In the genomic region with DNA sequence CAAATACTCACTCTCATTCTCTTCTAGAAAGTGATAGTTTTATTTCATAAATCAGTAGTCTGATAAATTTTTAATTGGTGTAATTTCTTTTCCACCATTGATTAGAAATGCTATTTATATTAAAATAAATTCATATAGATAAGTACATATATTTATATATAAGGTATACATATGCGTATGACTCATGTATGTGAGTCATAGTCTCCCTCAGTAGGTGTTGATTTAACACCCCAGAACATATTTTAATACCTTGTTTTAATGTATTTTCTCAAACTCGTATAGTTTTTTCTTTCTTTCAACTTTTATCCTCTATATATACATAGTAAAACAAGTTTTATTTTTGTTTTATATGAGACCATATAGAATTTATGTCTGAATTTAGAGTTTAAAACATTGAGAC, we compare ENCODE assay signal across 22 cellular contexts.
DNase-seq lines count a peak whose midpoint lies in the region; ATAC-seq, FAIRE-seq and TF ChIP-seq lines count a peak whose summit lies in the region.
"Had no signal": no experiment of that assay in that cellular context is flagged by ENCODE, and none has a peak within 500 bp of the region (broad histone marks: within the 10 kb centered on the region; RNA-seq: fewer than 3 reads in every experiment).

No MANE protein-coding gene starts in this region.

- POLR2A ChIA-PET in MCF 10A (lab: Yijun Ruan, JAX), result interaction anchor here (1.2 kb wide), 1 partner anchor 63 kb away, joined by 3 read pairs; no protein-coding TSS in a partner anchor
- POLR2A ChIA-PET in HepG2 (lab: Yijun Ruan, JAX), result no interaction called here

- H3K36me3 ChIP-seq in breast epithelium (no peaks in the 10 kb centered on the region), bronchial epithelial cell (ENCODE audit: control insufficient read depth, insufficient read depth, low read length) (no peaks in the 10 kb centered on the region), HepG2 (replicated peaks in 1 of 2; ENCODE audit: control insufficient read depth in 1 of 2, insufficient read depth in 2 of 2, low read length in 2 of 2) (no peaks in the 10 kb centered on the region)
- H3K36me3 ChIP-seq: BLaER1 treated with 17β-estradiol and CSF1 and Interleukin-3, amounts not matched to agents 10 nM and 100 nM had no signal

- H3K4me3 ChIP-seq in breast epithelium (no peak overlapping the region), bronchial epithelial cell (ENCODE audit: low read depth, low read length) (no peak overlapping the region), HepG2 (replicated peaks in 1 of 3; ENCODE audit: insufficient read depth in 1 of 3, low read depth in 2 of 3, low read length in 3 of 3) (no peak overlapping the region)
- H3K4me3 ChIP-seq: A549; BLaER1 treated with 17β-estradiol and CSF1 and Interleukin-3, amounts not matched to agents 10 nM and 100 nM; GM12878 had no signal

- no peak overlapping the region for H3K4me3 Mint-ChIP-seq in MCF 10A (ENCODE audit: unreplicated experiment)
- H3K4me3 Mint-ChIP-seq: B cell; CD4-positive, alpha-beta T cell; CD8-positive, alpha-beta T cell had no signal

- H3K4me2 ChIP-seq in HepG2 (ENCODE audit: low read depth, low read length), result no peak overlapping the region
- H3K4me2 ChIP-seq: A549; BLaER1 treated with 17β-estradiol and CSF1 and Interleukin-3, amounts not matched to agents 10 nM and 100 nM had no signal

- H3K36me3 Mint-ChIP-seq in MCF 10A (ENCODE audit: insufficient read depth, unreplicated experiment), result peaks cover 4% of the 10 kb centered on the region
- H3K36me3 Mint-ChIP-seq: CD8-positive, alpha-beta T cell had no signal

- no peak for FAIRE-seq in bronchial epithelial cell (lab: Jason Lieb, UNC)
- no peak for FAIRE-seq in HepG2 (lab: Jason Lieb, UNC)
- FAIRE-seq: A549, D721Med, GM12878, GM12892, GM18507 had no signal

- CTCF ChIA-PET in MCF 10A (lab: Yijun Ruan, JAX) (no interaction called here), HepG2 (lab: Yijun Ruan, JAX; ENCODE audit: low intra/inter-chr PET ratio, low total read pairs) (no interaction called here)

- H3K27ac ChIP-seq in breast epithelium, result no peak overlapping the region
- no peak overlapping the region for H3K27ac ChIP-seq in foreskin keratinocyte
- no peak overlapping the region for H3K27ac ChIP-seq in HepG2 (ENCODE audit: extremely low read length, insufficient read depth, low read length)
- H3K27ac ChIP-seq: 22Rv1; A549; BLaER1 treated with 17β-estradiol and CSF1 and Interleukin-3, amounts not matched to agents 10 nM and 100 nM; C4-2B had no signal

- H3K9me3 ChIP-seq in breast epithelium, result no peaks in the 10 kb centered on the region
- H3K9me3 ChIP-seq in HepG2 (ENCODE audit: low read length), result no peaks in the 10 kb centered on the region
- H3K9me3 ChIP-seq: A549; BLaER1 treated with 17β-estradiol and CSF1 and Interleukin-3, amounts not matched to agents 10 nM and 100 nM; Caco-2 had no signal

- no peaks in the 10 kb centered on the region for H3K79me2 ChIP-seq in HepG2 (ENCODE audit: insufficient read depth, low read length)

- TF ChIP-seq POLR2A in breast epithelium (IDR thresholded peaks at IDR 0.05) (no peak), HepG2 (IDR thresholded peaks at IDR 0.05; ENCODE audit: insufficient read depth in 1 of 2, low read depth in 2 of 2, low read length in 2 of 2) (no peak)

- no peaks in the 10 kb centered on the region for H3K9me3 Mint-ChIP-seq in MCF 10A (ENCODE audit: unreplicated experiment)
- H3K9me3 Mint-ChIP-seq: CD4-positive, alpha-beta T cell; CD8-positive, alpha-beta T cell had no signal

- no peak overlapping the region for H3K9ac ChIP-seq in HepG2 (ENCODE audit: insufficient read depth, low read depth, low read length)
- H3K9ac ChIP-seq: BLaER1 treated with 17β-estradiol and CSF1 and Interleukin-3, amounts not matched to agents 10 nM and 100 nM had no signal

- TF ChIP-seq CTCF in MCF 10A (IDR thresholded peaks at IDR 0.05; ENCODE audit: unreplicated experiment) (no peak), breast epithelium (IDR thresholded peaks at IDR 0.05) (no peak), bronchial epithelial cell (IDR thresholded peaks at IDR 0.05; ENCODE audit: insufficient read depth, low read length, severe bottlenecking) (no peak), foreskin keratinocyte (conservative IDR thresholded peaks at IDR 0.05) (no peak), HepG2 (CRISPR knock-in tag; IDR thresholded peaks at IDR 0.05) (no peak)

- H3K27me3 ChIP-seq in breast epithelium, result no peaks in the 10 kb centered on the region
- no peaks in the 10 kb centered on the region for H3K27me3 ChIP-seq in bronchial epithelial cell (ENCODE audit: control insufficient read depth, insufficient read depth, low read length)
- H3K27me3 ChIP-seq in foreskin keratinocyte, result no peaks in the 10 kb centered on the region
- no peaks in the 10 kb centered on the region for H3K27me3 ChIP-seq in HepG2 (ENCODE audit: control insufficient read depth in 1 of 2, insufficient read depth in 2 of 2, low read length in 2 of 2)
- H3K27me3 ChIP-seq: BLaER1 treated with 17β-estradiol and CSF1 and Interleukin-3, amounts not matched to agents 10 nM and 100 nM had no signal

- H4K20me1 ChIP-seq in HepG2 (ENCODE audit: insufficient read depth, low read length), result no peaks in the 10 kb centered on the region
- H4K20me1 ChIP-seq: BLaER1 treated with 17β-estradiol and CSF1 and Interleukin-3, amounts not matched to agents 10 nM and 100 nM had no signal

- WGBS in HepG2 (ENCODE audit: low lambda C conversion rate), result 30% methylated on average over 2 of the region's 2 CpGs

- in situ Hi-C loops in HepG2 (cut with HindIII; ENCODE audit: extremely low pct_ligation_motif_present, low pct_unique_long_range_greater_than_20kb), result no loop called here

- no TSS peak for BruUV-seq in MCF 10A (replicated peaks; lab: Mats Ljungman, UMichigan)
- no TSS peak for BruUV-seq in HepG2 (replicated peaks; lab: Mats Ljungman, UMichigan)

- DNase-seq in MCF 10A (ENCODE audit: unreplicated experiment) (peak; percentile 23), breast epithelium (ENCODE audit: low spot score in 2 of 2) (no peak), bronchial epithelial cell (ENCODE audit: low read depth) (peak; percentile 48), foreskin keratinocyte (no peak), HepG2 (ENCODE audit: low spot score) (no peak), GF-D8 (lab: John Stamatoyannopoulos, UW) (no peak)
- DNase-seq: AML-193; Caco-2; Calu3; CD4-positive, alpha-beta T cell; CD8-positive, alpha-beta T cell; DMS79 treated with DMSO at 0.1 percent for 48 hours had no signal

- intact Hi-C loops in MCF 10A (cut with micrococcal nuclease) (no loop called here), breast epithelium (cut with DNase I; ENCODE audit: low total_unique reads) (no loop called here), HepG2 (cut with micrococcal nuclease; ENCODE audit: unreplicated experiment) (no loop called here)

- H3K4me1 Mint-ChIP-seq in MCF 10A (ENCODE audit: insufficient read depth, unreplicated experiment), result no peaks in the 10 kb centered on the region
- H3K4me1 Mint-ChIP-seq: B cell had no signal

- no peak for TF ChIP-seq EP300 in HepG2 (IDR thresholded peaks at IDR 0.05; ENCODE audit: low read depth in 2 of 2, low read length in 2 of 2)
- TF ChIP-seq EP300 in HepG2 (CRISPR knock-in tag; IDR thresholded peaks at IDR 0.05; ENCODE audit: borderline replicate concordance), result no peak

- H3K4me1 ChIP-seq in breast epithelium (no peaks in the 10 kb centered on the region), foreskin keratinocyte (no peaks in the 10 kb centered on the region), HepG2 (ENCODE audit: insufficient read depth, low read length) (no peaks in the 10 kb centered on the region)
- H3K4me1 ChIP-seq: A549; BLaER1 treated with 17β-estradiol and CSF1 and Interleukin-3, amounts not matched to agents 10 nM and 100 nM; Caco-2 had no signal

- no peak overlapping the region for H3K27ac Mint-ChIP-seq in MCF 10A (ENCODE audit: low read depth, unreplicated experiment)
- H3K27ac Mint-ChIP-seq: B cell; CD4-positive, alpha-beta T cell; CD8-positive, alpha-beta T cell had no signal

- no peak overlapping the region for H2AFZ ChIP-seq in HepG2 (ENCODE audit: low read length)

- TF ChIP-seq RAD21 in HepG2 (CRISPR knock-in tag; IDR thresholded peaks at IDR 0.05), result no peak

- ATAC-seq in foreskin keratinocyte, result peak; percentile 45
- ATAC-seq in HepG2, result no peak
- ATAC-seq in GM21576 (IDR thresholded peaks at IDR 0.05; ENCODE audit: unreplicated experiment), result no peak
- ATAC-seq: A549; CD8-positive, alpha-beta T cell; GM12878 had no signal

- no peaks in the 10 kb centered on the region for H3K27me3 Mint-ChIP-seq in MCF 10A (ENCODE audit: insufficient read depth, unreplicated experiment)
- H3K27me3 Mint-ChIP-seq: B cell; CD4-positive, alpha-beta T cell had no signal

TF ChIP-seq in HepG2, 621 proteins besides CTCF, POLR2A, EP300 and RAD21 (continues in another document):
- TF ChIP-seq ZMYM4 (CRISPR knock-in tag; IDR thresholded peaks at IDR 0.05), result no peak
- no peak for TF ChIP-seq BORCS8-MEF2B (CRISPR knock-in tag; IDR thresholded peaks at IDR 0.05)
- TF ChIP-seq ZNF329 (CRISPR knock-in tag; IDR thresholded peaks at IDR 0.05; ENCODE audit: low read depth), result no peak
- TF ChIP-seq, protein P1, sequence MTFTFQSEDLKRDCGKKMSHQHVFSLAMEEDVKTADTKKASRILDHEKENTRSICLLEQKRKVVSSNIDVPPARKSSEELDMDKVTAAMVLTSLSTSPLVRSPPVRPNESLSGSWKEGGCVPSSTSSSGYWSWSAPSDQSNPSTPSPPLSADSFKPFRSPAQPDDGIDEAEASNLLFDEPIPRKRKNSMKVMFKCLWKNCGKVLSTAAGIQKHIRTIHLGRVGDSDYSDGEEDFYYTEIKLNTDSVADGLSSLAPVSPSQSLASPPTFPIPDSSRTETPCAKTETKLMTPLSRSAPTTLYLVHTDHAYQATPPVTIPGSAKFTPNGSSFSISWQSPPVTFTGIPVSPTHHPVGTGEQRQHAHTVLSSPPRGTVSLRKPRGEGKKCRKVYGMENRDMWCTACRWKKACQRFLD (CRISPR knock-in tag; IDR thresholded peaks at IDR 0.05; ENCODE audit: borderline replicate concordance), result no peak
- no peak for TF ChIP-seq ZBTB21 (CRISPR knock-in tag; IDR thresholded peaks at IDR 0.05)
- no peak for TF ChIP-seq ZNF879 (CRISPR knock-in tag; IDR thresholded peaks at IDR 0.05)
- no peak for TF ChIP-seq HNF4G (IDR thresholded peaks at IDR 0.05; ENCODE audit: borderline replicate concordance, low read depth, low read length)
- TF ChIP-seq HNF4G (CRISPR knock-in tag; IDR thresholded peaks at IDR 0.05; ENCODE audit: borderline replicate concordance, low read depth), result no peak

Comparison
In these comparisons a context has a peak if more than half of its experiments do, and no peak if none do; other contexts are left out.
1. DNase-seq: peak in MCF 10A (single experiment) and bronchial epithelial cell (single experiment); none in breast epithelium (0 of 2), foreskin keratinocyte (0 of 2), HepG2 (single experiment) and GF-D8 (single experiment).